17 cellular contexts compared by ENCODE assay signal in the genomic region with DNA sequence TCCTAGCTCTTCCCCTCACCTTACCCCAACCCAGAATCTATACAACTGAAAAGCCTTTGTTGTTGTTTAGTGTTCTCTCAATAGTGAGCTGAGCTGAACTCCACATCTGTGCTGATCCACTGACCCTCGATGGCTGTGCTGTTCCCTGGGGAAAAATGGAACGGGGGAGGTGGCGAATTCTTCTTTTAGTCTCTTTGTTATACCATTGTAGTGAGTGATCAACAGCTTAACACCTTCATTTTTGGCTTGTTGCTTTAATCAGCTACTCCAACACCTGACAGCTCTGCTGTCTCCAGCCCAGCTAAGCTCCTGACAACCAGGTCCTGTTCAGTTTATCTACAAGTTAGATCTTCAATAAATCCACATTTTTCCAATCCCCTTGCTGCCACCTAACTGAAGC. TPM values are rescaled to one million over a fixed set of nuclear protein-coding genes. Genes with fewer than 3 reads are reported as not detected.
DNase-seq lines count a peak whose midpoint lies in the region; ATAC-seq and TF ChIP-seq lines count a peak whose summit lies in the region.
"Had no signal": no experiment of that assay in that cellular context is flagged by ENCODE, and none has a peak within 500 bp of the region (broad histone marks: within the 10 kb centered on the region; RNA-seq: fewer than 3 reads in every experiment).

No MANE protein-coding gene starts in this region.

- no peak overlapping the region for H2BK5ac ChIP-seq in mesendoderm (ENCODE audit: low read length)

- H3K36me3 Mint-ChIP-seq in WTC11 = no peaks in the 10 kb centered on the region
- H3K36me3 Mint-ChIP-seq: CD4-positive, alpha-beta memory T cell had no signal

- H3K56ac ChIP-seq in mesendoderm (ENCODE audit: low read length) = no peak overlapping the region

- H3K4ac ChIP-seq in mesendoderm (ENCODE audit: low read depth, low read length) = no peak overlapping the region

- no peak overlapping the region for H3K23ac ChIP-seq in mesendoderm (ENCODE audit: low read length)

- no peak overlapping the region for H3K18ac ChIP-seq in mesendoderm (ENCODE audit: low read length)

- H4K5ac ChIP-seq in mesendoderm (ENCODE audit: low read length) = no peak overlapping the region

- H3K9me3 ChIP-seq in thyroid gland (no peaks in the 10 kb centered on the region), Karpas-422 (ENCODE audit: low read length) (no peaks in the 10 kb centered on the region)

- H3K79me2 ChIP-seq in mesendoderm (ENCODE audit: control insufficient read depth, insufficient read depth, low read length) (no peaks in the 10 kb centered on the region), Karpas-422 (ENCODE audit: low read length) (no peaks in the 10 kb centered on the region)

- H3K4me3 Mint-ChIP-seq in WTC11 = no peak overlapping the region
- H3K4me3 Mint-ChIP-seq: CD4-positive, alpha-beta memory T cell; GM23338; H9 had no signal

- H3K4me2 ChIP-seq in mesendoderm (ENCODE audit: low read length) (no peak overlapping the region), Karpas-422 (ENCODE audit: low read depth, low read length, poor library complexity, severe bottlenecking) (no peak overlapping the region)
- H3K4me2 ChIP-seq: GM23338 had no signal

- no peaks in the 10 kb centered on the region for H3K27me3 Mint-ChIP-seq in WTC11 (ENCODE audit: low read depth)

- no peak overlapping the region for H2BK120ac ChIP-seq in mesendoderm (ENCODE audit: low read depth, low read length)

- DNase-seq in WTC11 (ENCODE audit: low spot score) (no peak), mesendoderm (peak; percentile 54), thyroid gland (no peak), GM13977 (ENCODE audit: low spot score) (no peak), Karpas-422 (no peak), GM03348 (ENCODE audit: low spot score) (no peak)
- DNase-seq: C1 segment of cervical spinal cord; Calu3; CD4-positive, alpha-beta memory T cell; COR-L47; DMS53; DMS79 treated with DMSO at 0.1 percent for 48 hours; H9 had no signal

- TF ChIP-seq CTCF in WTC11 (IDR thresholded peaks at IDR 0.05) (no peak), thyroid gland (IDR thresholded peaks at IDR 0.05) (no peak), GM13977 (IDR thresholded peaks at IDR 0.05; ENCODE audit: extremely low read depth, insufficient read depth, missing control alignments) (no peak)

- H3K36me3 ChIP-seq in mesendoderm (ENCODE audit: control insufficient read depth, insufficient read depth, low read length) = no peaks in the 10 kb centered on the region
- H3K36me3 ChIP-seq in thyroid gland = peaks cover 3 to 17% of the 10 kb centered on the region in 2 donors
- no peaks in the 10 kb centered on the region for H3K36me3 ChIP-seq in Karpas-422 (ENCODE audit: insufficient read depth, low read length)

- no peaks in the 10 kb centered on the region for H3K9me3 Mint-ChIP-seq in WTC11
- H3K9me3 Mint-ChIP-seq: CD4-positive, alpha-beta memory T cell; GM23338; H9 had no signal

- in situ Hi-C loops in GM13977 (cut with MboI; ENCODE audit: low pct_unique_long_range_greater_than_20kb, low sequenced_read_pairs, unreplicated experiment) = no loop called here

- CTCF ChIA-PET in WTC11 (lab: Charles Lee) = no interaction called here

- WGBS in mesendoderm (ENCODE audit: extremely low coverage, insufficient coverage, low lambda C conversion rate) = no CpG with 5 or more reads among the region's 3 CpGs
- WGBS in thyroid gland, 2 donors = 66 to 75% methylated on average over 3 of the region's 3 CpGs

- H3K27ac Mint-ChIP-seq in WTC11 = no peak overlapping the region
- H3K27ac Mint-ChIP-seq: CD4-positive, alpha-beta memory T cell; GM23338; H9 had no signal

- no peaks in the 10 kb centered on the region for H3K9me2 ChIP-seq in Karpas-422 (replicated peaks; ENCODE audit: insufficient read depth, low read length)

- no peaks in the 10 kb centered on the region for H3K4me1 ChIP-seq in mesendoderm (ENCODE audit: control insufficient read depth, low read depth, low read length)
- H3K4me1 ChIP-seq in thyroid gland = peaks cover 13 to 38% of the 10 kb centered on the region in 2 donors
- no peaks in the 10 kb centered on the region for H3K4me1 ChIP-seq in Karpas-422 (ENCODE audit: low read length)

- H3K4me3 ChIP-seq in mesendoderm (ENCODE audit: low read length) = no peak overlapping the region
- H3K4me3 ChIP-seq in thyroid gland (replicated peaks in 1 of 3) = no peak overlapping the region
- H3K4me3 ChIP-seq in Karpas-422 (ENCODE audit: low read length) = no peak overlapping the region
- H3K4me3 ChIP-seq: GM12878, GM23338 had no signal

- no peak overlapping the region for H2AFZ ChIP-seq in Karpas-422 (ENCODE audit: low read length)
- H2AFZ ChIP-seq: GM23338 had no signal

- no peak for TF ChIP-seq POLR2A in thyroid gland (IDR thresholded peaks at IDR 0.05)

- H3K79me1 ChIP-seq in mesendoderm (ENCODE audit: low read length) = no peaks in the 10 kb centered on the region

- intact Hi-C loops in thyroid gland (cut with DNase I) = no loop called here

- peaks cover 3% of the 10 kb centered on the region; the same call in 1 of the 2 replicates for H3K4me1 Mint-ChIP-seq in WTC11

- no peaks in the 10 kb centered on the region for H3K27me3 ChIP-seq in mesendoderm (ENCODE audit: insufficient read depth, low read length, poor library complexity)
- H3K27me3 ChIP-seq in thyroid gland = no peaks in the 10 kb centered on the region
- H3K27me3 ChIP-seq in Karpas-422 (ENCODE audit: low read length) = no peaks in the 10 kb centered on the region

- POLR2A ChIA-PET in WTC11 (lab: Charles Lee) = interaction anchor here (0.6 kb wide), 1 partner anchor 1082 kb away, joined by 4 read pairs; no protein-coding TSS in a partner anchor

- ATAC-seq in WTC11 = peak; percentile 32
- ATAC-seq: GM12878, GM23338, HCT116 had no signal

- H4K20me1 ChIP-seq in Karpas-422 (ENCODE audit: insufficient read depth, low read depth, low read length) = no peaks in the 10 kb centered on the region

- H2BK15ac ChIP-seq in mesendoderm (replicated peaks; ENCODE audit: low read depth) = no peak overlapping the region

- no peak overlapping the region for H2AK5ac ChIP-seq in mesendoderm (ENCODE audit: low read length)

- H3K9ac ChIP-seq in mesendoderm (ENCODE audit: low read length) (no peak overlapping the region), Karpas-422 (ENCODE audit: low read length) (no peak overlapping the region)

- no peak overlapping the region for H4K8ac ChIP-seq in mesendoderm (ENCODE audit: low read depth, low read length)

- H3K27ac ChIP-seq in mesendoderm (ENCODE audit: low read depth, low read length) (no peak overlapping the region), thyroid gland (peak overlapping the region; percentile 42 to 63 (median 58)), Karpas-422 (ENCODE audit: low read length) (no peak overlapping the region)

TF ChIP-seq in WTC11, 78 proteins besides CTCF, POLR2A, EP300 and RAD21:
- TF ChIP-seq NR3C1 (CRISPR knock-in tag; conservative IDR thresholded peaks at IDR 0.05; ENCODE audit: low read depth) (no peak), AR (CRISPR knock-in tag; IDR thresholded peaks at IDR 0.05) (no peak), GRHL2 (CRISPR knock-in tag; IDR thresholded peaks at IDR 0.05; ENCODE audit: insufficient replicate concordance, severe bottlenecking) (no peak)
- TF ChIP-seq, protein P1, sequence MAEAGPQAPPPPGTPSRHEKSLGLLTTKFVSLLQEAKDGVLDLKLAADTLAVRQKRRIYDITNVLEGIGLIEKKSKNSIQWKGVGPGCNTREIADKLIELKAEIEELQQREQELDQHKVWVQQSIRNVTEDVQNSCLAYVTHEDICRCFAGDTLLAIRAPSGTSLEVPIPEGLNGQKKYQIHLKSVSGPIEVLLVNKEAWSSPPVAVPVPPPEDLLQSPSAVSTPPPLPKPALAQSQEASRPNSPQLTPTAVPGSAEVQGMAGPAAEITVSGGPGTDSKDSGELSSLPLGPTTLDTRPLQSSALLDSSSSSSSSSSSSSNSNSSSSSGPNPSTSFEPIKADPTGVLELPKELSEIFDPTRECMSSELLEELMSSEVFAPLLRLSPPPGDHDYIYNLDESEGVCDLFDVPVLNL (CRISPR knock-in tag; IDR thresholded peaks at IDR 0.05; ENCODE audit: borderline replicate concordance, low read depth) = no peak

RNA-seq across cellular contexts. Expression of gene PLA2R1, which starts 25.7 kb away (rescaled TPM):
- total RNA-seq in WTC11 (2021) (0.76 to 1.1 TPM (median 0.92 TPM) in 3 replicates), thyroid gland (100 to 1,000 TPM in 3 of 4 donors, 10 to 100 TPM in 1; 86.0 to 246 (median 152) TPM)
- polyA plus RNA-seq in mesendoderm (2013, experiment 1 of 2) = 0.14 TPM
- polyA plus RNA-seq in mesendoderm (2013, experiment 2 of 2) = 0.17 TPM
- not detected in 2 replicates for total RNA-seq in Karpas-422 (2014; rRNA removed; shearing (Covaris generic); ENCODE audit: low replicate concordance)
- total RNA-seq: A673; CD4-positive, alpha-beta memory T cell; GM12878 had no signal
- polyA plus RNA-seq: CD4-positive, alpha-beta memory T cell had no signal

Comparison
In these comparisons a context has a peak if more than half of its experiments do, and no peak if none do; other contexts are left out.
1. H3K27ac ChIP-seq: peak in thyroid gland (3 of 3); none in mesendoderm (single experiment) and Karpas-422 (single experiment).
2. RNA of gene PLA2R1, which starts 25.7 kb away (total RNA-seq): 86.0 to 246 TPM in thyroid gland; 0.76 to 1.1 TPM in WTC11 and not detected in Karpas-422; every median in the first group is over 10 times any median in the second.